In the genomic region with DNA sequence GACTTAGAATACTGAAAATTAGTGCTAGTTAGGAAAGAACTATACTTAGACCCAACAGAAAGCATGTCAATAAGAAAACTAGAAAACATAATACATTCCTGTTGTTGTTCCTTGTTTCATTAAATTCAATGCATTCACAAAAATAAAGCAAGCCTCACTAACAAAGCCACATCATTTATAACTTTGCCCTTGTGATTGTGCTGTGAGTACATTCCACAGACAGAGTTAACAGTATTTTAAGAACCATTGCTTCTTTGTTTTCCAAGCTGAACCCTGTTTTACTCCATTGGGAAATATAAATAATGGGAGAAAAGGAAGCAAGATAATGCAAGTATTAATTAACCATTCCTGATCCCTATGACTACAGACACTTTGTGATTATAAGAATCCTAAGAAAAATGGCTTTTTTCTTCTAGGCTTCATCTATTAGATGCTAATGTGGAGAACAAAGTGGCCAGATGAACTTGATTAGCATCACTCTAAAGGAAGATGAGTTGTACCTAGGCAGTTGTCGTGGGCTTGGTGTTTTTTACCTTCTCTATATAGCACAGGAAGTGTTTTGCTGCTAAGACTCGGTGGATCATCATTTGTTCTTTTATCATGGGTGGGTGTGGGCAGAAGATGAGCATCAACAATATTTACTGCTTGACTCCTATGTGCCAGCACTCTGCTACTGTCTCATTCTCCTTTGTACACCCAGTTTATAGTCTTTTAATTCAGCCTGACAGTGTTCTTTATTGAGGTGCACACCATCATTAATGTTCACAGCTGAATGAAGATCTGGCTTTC, we compare ENCODE assay signal across 23 cellular contexts.
"Had no signal": no experiment of that assay in that cellular context is flagged by ENCODE, and none has a peak within 500 bp of the region (broad histone marks: within the 10 kb centered on the region; RNA-seq: fewer than 3 reads in every experiment).

No MANE protein-coding gene starts in this region.

- H3K36me3 Mint-ChIP-seq: natural killer cell had no signal

- ATAC-seq: activated T-helper 17 cell treated with anti-CD3 and anti-CD28 coated beads, Interleukin-2, amount 50 U/mL, for 72 hours; body of pancreas; mucosa of descending colon had no signal

- H3K9me3 Mint-ChIP-seq: activated T-helper 17 cell treated with anti-CD3 and anti-CD28 coated beads, Interleukin-2, amount 50 U/mL, for 72 hours; central memory CD8-positive, alpha-beta T cell; memory B cell; natural killer cell had no signal

- H3K27ac Mint-ChIP-seq: activated T-helper 17 cell treated with anti-CD3 and anti-CD28 coated beads, Interleukin-2, amount 50 U/mL, for 72 hours; memory B cell had no signal

- H3K36me3 ChIP-seq: esophagus muscularis mucosa, left lung, prostate gland, tibial nerve, vagina had no signal

- H2AFZ ChIP-seq: hepatocyte had no signal

- H3K9me3 ChIP-seq: body of pancreas, esophagus muscularis mucosa, left lung, mucosa of descending colon, prostate gland, tibial nerve, vagina had no signal

- FAIRE-seq: kidney had no signal

- DNase-seq: activated CD4-positive, alpha-beta T cell treated with anti-CD3 and anti-CD28 coated beads, Interleukin-2, amount 50 U/mL, for 48 hours; activated CD4-positive, CD25-positive, alpha-beta regulatory T cell; activated naive CD4-positive, alpha-beta T cell treated with anti-CD3 and anti-CD28 coated beads, Interleukin-2, amount 50 U/mL, for 16 hours; amniotic stem cell; body of pancreas; kidney; left lung; mucosa of descending colon; natural killer cell; occipital lobe; right cardiac atrium; stimulated activated CD4-positive, alpha-beta T cell treated with anti-CD3 and anti-CD28 coated beads, Interleukin-15, amount 100 ng/mL, for 24 hours; stimulated activated CD4-positive, alpha-beta T cell treated with anti-CD3 and anti-CD28 coated beads, Interleukin-4, amount 100 ng/mL, for 1 hour had no signal

- H3K27me3 Mint-ChIP-seq: activated T-helper 17 cell treated with anti-CD3 and anti-CD28 coated beads, Interleukin-2, amount 50 U/mL, for 72 hours; central memory CD8-positive, alpha-beta T cell; memory B cell had no signal

- H3K4me1 ChIP-seq: prostate gland, vagina had no signal

- H3K27me3 ChIP-seq: body of pancreas, esophagus muscularis mucosa, hepatocyte, left lung, tibial nerve, vagina had no signal

- H3K4me3 Mint-ChIP-seq: activated T-helper 17 cell treated with anti-CD3 and anti-CD28 coated beads, Interleukin-2, amount 50 U/mL, for 72 hours; central memory CD8-positive, alpha-beta T cell; memory B cell; natural killer cell had no signal

- H3K79me2 ChIP-seq: hepatocyte had no signal

- H3K4me3 ChIP-seq: body of pancreas, coronary artery, esophagus muscularis mucosa, hepatocyte, left lung, mucosa of descending colon, prostate gland, skin epidermis, tibial nerve, vagina had no signal

- H3K4me2 ChIP-seq: hepatocyte had no signal

- H3K27ac ChIP-seq: esophagus muscularis mucosa, hepatocyte, prostate gland, vagina had no signal
